In genomic region chr9:8430945-8431344, GRCh38 we compare ENCODE assay signal across 17 cellular contexts.
DNase-seq lines count a peak whose midpoint lies in the region; ATAC-seq and TF ChIP-seq lines count a peak whose summit lies in the region.
"Had no signal": no experiment of that assay in that cellular context is flagged by ENCODE, and none has a peak within 500 bp of the region (broad histone marks: within the 10 kb centered on the region; RNA-seq: fewer than 3 reads in every experiment).

No MANE protein-coding gene starts in this region.

- no peak for DNase-seq in activated CD8-positive, alpha-beta memory T cell treated with anti-CD3 and anti-CD28 coated beads, Interleukin-2, amount 10 ng/mL, durations not matched to agents 7 days and 5 days
- DNase-seq in activated CD8-positive, alpha-beta memory T cell treated with anti-CD3 and anti-CD28 coated beads for 24 hours = no peak
- DNase-seq in Caco-2 (no peak), NCI-H2227 treated with DMSO at 0.1 percent for 48 hours (lab: John Stamatoyannopoulos, UW) (peak; percentile 40), NOMO-1 treated with DMSO at 0.1 percent for 48 hours (lab: John Stamatoyannopoulos, UW; ENCODE audit: unreplicated experiment) (no peak), mammary epithelial cell (no peak)
- DNase-seq in stimulated activated effector memory CD8-positive, alpha-beta T cell treated with anti-CD3 and anti-CD28 coated beads, Interleukin-12 subunit alpha, Interleukin-12 subunit beta, amount 100 ng/mL, for 72 hours (ENCODE audit: low spot score in 2 of 2) = no peak
- DNase-seq: DND-41; NCI-H1092 treated with DMSO at 0.1 percent for 48 hours; NCI-H146; NCI-H2029 treated with DMSO at 0.1 percent for 48 hours; NCI-H2171; NCI-H748 treated with DMSO at 0.1 percent for 48 hours; NK-92 treated with Interleukin-12 subunit alpha and Interleukin-12 subunit beta, amount 100 ng/mL, for 24 hours had no signal

- H3K36me3 ChIP-seq in Caco-2 (ENCODE audit: control insufficient read depth, insufficient read depth, low read length) = no peaks in the 10 kb centered on the region
- H3K36me3 ChIP-seq in mammary epithelial cell (ENCODE audit: insufficient read depth, low read length) = no peaks in the 10 kb centered on the region
- H3K36me3 ChIP-seq: BLaER1 treated with 17β-estradiol and CSF1 and Interleukin-3, amounts not matched to agents 10 nM and 100 nM had no signal

- H3K27me3 ChIP-seq in Caco-2 (replicated peaks; ENCODE audit: control insufficient read depth, insufficient read depth, low read length) (no peaks in the 10 kb centered on the region), mammary epithelial cell (ENCODE audit: insufficient read depth, low read length) (no peaks in the 10 kb centered on the region)
- H3K27me3 ChIP-seq: BLaER1 treated with 17β-estradiol and CSF1 and Interleukin-3, amounts not matched to agents 10 nM and 100 nM had no signal

- peak; percentile 42 for ATAC-seq in activated CD8-positive, alpha-beta memory T cell treated with anti-CD3 and anti-CD28 coated beads, Interleukin-2, amount 10 ng/mL, durations not matched to agents 7 days and 5 days
- ATAC-seq in stimulated activated effector memory CD8-positive, alpha-beta T cell treated with anti-CD3 and anti-CD28 coated beads, Interleukin-12 subunit alpha, Interleukin-12 subunit beta, amount 100 ng/mL, for 72 hours = peak; percentile 84
- ATAC-seq: K562, Right ventricle myocardium inferior had no signal

- no peaks in the 10 kb centered on the region for H3K9me3 Mint-ChIP-seq in activated CD8-positive, alpha-beta memory T cell treated with anti-CD3 and anti-CD28 coated beads, Interleukin-2, amount 10 ng/mL, durations not matched to agents 7 days and 5 days (ENCODE audit: low read depth)
- H3K9me3 Mint-ChIP-seq in Caco-2 (ENCODE audit: unreplicated experiment) = no peaks in the 10 kb centered on the region
- H3K9me3 Mint-ChIP-seq in stimulated activated effector memory CD8-positive, alpha-beta T cell treated with anti-CD3 and anti-CD28 coated beads, Interleukin-12 subunit alpha, Interleukin-12 subunit beta, amount 100 ng/mL, for 72 hours = no peaks in the 10 kb centered on the region

- CTCF ChIA-PET in activated CD8-positive, alpha-beta memory T cell treated with anti-CD3 and anti-CD28 coated beads, Interleukin-2, amount 10 ng/mL, durations not matched to agents 7 days and 5 days (lab: Charles Lee) = no interaction called here
- CTCF ChIA-PET in Caco-2 (lab: Charles Lee) (no interaction called here), mammary epithelial cell (lab: Charles Lee; ENCODE audit: low non-redundant PET) (no interaction called here)

- H3K9ac ChIP-seq in mammary epithelial cell (ENCODE audit: insufficient read depth, low read length) = no peak overlapping the region
- H3K9ac ChIP-seq: BLaER1 treated with 17β-estradiol and CSF1 and Interleukin-3, amounts not matched to agents 10 nM and 100 nM had no signal

- no peaks in the 10 kb centered on the region for H3K79me2 ChIP-seq in mammary epithelial cell (ENCODE audit: insufficient read depth, low read length)

- dilution Hi-C loops in mammary epithelial cell (cut with HindIII; ENCODE audit: low sequenced_read_pairs) = no loop called here

- H3K9me3 ChIP-seq in Caco-2 = no peaks in the 10 kb centered on the region
- H3K9me3 ChIP-seq in mammary epithelial cell (replicated peaks; ENCODE audit: insufficient read depth, low read length) = peaks cover 12% of the 10 kb centered on the region
- H3K9me3 ChIP-seq: BLaER1 treated with 17β-estradiol and CSF1 and Interleukin-3, amounts not matched to agents 10 nM and 100 nM had no signal

- no peak overlapping the region for H3K4me3 ChIP-seq in Caco-2 (ENCODE audit: low read depth, low read length)
- H3K4me3 ChIP-seq in mammary epithelial cell (replicated peaks in 1 of 3; ENCODE audit: insufficient read depth in 1 of 3, low read depth in 2 of 3, low read length in 3 of 3) = no peak overlapping the region
- H3K4me3 ChIP-seq: BLaER1 treated with 17β-estradiol and CSF1 and Interleukin-3, amounts not matched to agents 10 nM and 100 nM; K562 had no signal

- 75% methylated on average over 5 of the region's 5 CpGs for WGBS in mammary epithelial cell (ENCODE audit: low coverage, missing lambda C conversion rate)

- intact Hi-C loops in Caco-2 (cut with micrococcal nuclease; ENCODE audit: unreplicated experiment) = no loop called here
- intact Hi-C loops in mammary epithelial cell (cut with micrococcal nuclease) = no loop called here

- no peaks in the 10 kb centered on the region for H4K20me1 ChIP-seq in mammary epithelial cell (ENCODE audit: insufficient read depth, low read length)
- H4K20me1 ChIP-seq: BLaER1 treated with 17β-estradiol and CSF1 and Interleukin-3, amounts not matched to agents 10 nM and 100 nM had no signal

- POLR2A ChIA-PET in Caco-2 (lab: Charles Lee) = no interaction called here

- no peak overlapping the region for H3K27ac ChIP-seq in mammary epithelial cell (ENCODE audit: insufficient read depth, low read depth, low read length)
- H3K27ac ChIP-seq: BLaER1 treated with 17β-estradiol and CSF1 and Interleukin-3, amounts not matched to agents 10 nM and 100 nM had no signal

- H3K27me3 Mint-ChIP-seq in activated CD8-positive, alpha-beta memory T cell treated with anti-CD3 and anti-CD28 coated beads, Interleukin-2, amount 10 ng/mL, durations not matched to agents 7 days and 5 days = no peaks in the 10 kb centered on the region
- H3K27me3 Mint-ChIP-seq in Caco-2 (ENCODE audit: insufficient read depth, unreplicated experiment) = no peaks in the 10 kb centered on the region

- H3K4me2 ChIP-seq in mammary epithelial cell (ENCODE audit: insufficient read depth, low read depth, low read length) = no peak overlapping the region
- H3K4me2 ChIP-seq: BLaER1 treated with 17β-estradiol and CSF1 and Interleukin-3, amounts not matched to agents 10 nM and 100 nM had no signal

- H3K4me1 ChIP-seq in Caco-2 (no peaks in the 10 kb centered on the region), mammary epithelial cell (ENCODE audit: insufficient read depth, low read length) (no peaks in the 10 kb centered on the region)

- H3K36me3 Mint-ChIP-seq in activated CD8-positive, alpha-beta memory T cell treated with anti-CD3 and anti-CD28 coated beads, Interleukin-2, amount 10 ng/mL, durations not matched to agents 7 days and 5 days = peaks cover 1% of the 10 kb centered on the region
- peaks cover 9% of the 10 kb centered on the region for H3K36me3 Mint-ChIP-seq in Caco-2 (ENCODE audit: insufficient read depth, unreplicated experiment)
- H3K36me3 Mint-ChIP-seq in stimulated activated effector memory CD8-positive, alpha-beta T cell treated with anti-CD3 and anti-CD28 coated beads, Interleukin-12 subunit alpha, Interleukin-12 subunit beta, amount 100 ng/mL, for 72 hours = no peaks in the 10 kb centered on the region

- no TSS peak for BruUV-seq in Caco-2 (replicated peaks; lab: Mats Ljungman, UMichigan)
- no TSS peak for BruUV-seq in mammary epithelial cell (replicated peaks; lab: Mats Ljungman, UMichigan)

- H2AFZ ChIP-seq in mammary epithelial cell (ENCODE audit: low read depth, low read length) = no peak overlapping the region

- TF ChIP-seq CTCF in Caco-2 (IDR thresholded peaks at IDR 0.05; ENCODE audit: insufficient read depth in 1 of 2, low read depth in 1 of 2, low read length in 1 of 2, severe bottlenecking in 1 of 2, unreplicated experiment in 1 of 2) (no peak), mammary epithelial cell (conservative IDR thresholded peaks at IDR 0.05 in 1 of 2, IDR thresholded peaks at IDR 0.05 in 1 of 2; ENCODE audit: extremely low read depth in 1 of 2, insufficient read depth in 1 of 2, low read depth in 1 of 2, low read length in 2 of 2) (no peak)

- peaks cover 35% of the 10 kb centered on the region for H3K4me1 Mint-ChIP-seq in activated CD8-positive, alpha-beta memory T cell treated with anti-CD3 and anti-CD28 coated beads, Interleukin-2, amount 10 ng/mL, durations not matched to agents 7 days and 5 days
- peaks cover 8% of the 10 kb centered on the region for H3K4me1 Mint-ChIP-seq in Caco-2 (ENCODE audit: low read depth, unreplicated experiment)
- H3K4me1 Mint-ChIP-seq in stimulated activated effector memory CD8-positive, alpha-beta T cell treated with anti-CD3 and anti-CD28 coated beads, Interleukin-12 subunit alpha, Interleukin-12 subunit beta, amount 100 ng/mL, for 72 hours = peaks cover 31% of the 10 kb centered on the region

- in situ Hi-C loops in mammary epithelial cell (cut with MboI; ENCODE audit: low sequenced_read_pairs in 2 of 2) = no loop called here

- peak overlapping the region; percentile 69 for H3K27ac Mint-ChIP-seq in activated CD8-positive, alpha-beta memory T cell treated with anti-CD3 and anti-CD28 coated beads, Interleukin-2, amount 10 ng/mL, durations not matched to agents 7 days and 5 days
- H3K27ac Mint-ChIP-seq in Caco-2 (ENCODE audit: unreplicated experiment) = peak overlapping the region; percentile 13
- peak overlapping the region; percentile 78 for H3K27ac Mint-ChIP-seq in stimulated activated effector memory CD8-positive, alpha-beta T cell treated with anti-CD3 and anti-CD28 coated beads, Interleukin-12 subunit alpha, Interleukin-12 subunit beta, amount 100 ng/mL, for 72 hours

- H3K4me3 Mint-ChIP-seq in activated CD8-positive, alpha-beta memory T cell treated with anti-CD3 and anti-CD28 coated beads, Interleukin-2, amount 10 ng/mL, durations not matched to agents 7 days and 5 days = peak overlapping the region; percentile 2
- H3K4me3 Mint-ChIP-seq in Caco-2 (ENCODE audit: unreplicated experiment) = no peak overlapping the region
- H3K4me3 Mint-ChIP-seq in stimulated activated effector memory CD8-positive, alpha-beta T cell treated with anti-CD3 and anti-CD28 coated beads, Interleukin-12 subunit alpha, Interleukin-12 subunit beta, amount 100 ng/mL, for 72 hours = peak overlapping the region; percentile 36

Comparison
In these comparisons a context has a peak if more than half of its experiments do, and no peak if none do; other contexts are left out.
1. H3K27ac Mint-ChIP-seq: peak in every context shown above with its lines; median percentile 78 in stimulated activated effector memory CD8-positive, alpha-beta T cell treated with anti-CD3 and anti-CD28 coated beads, Interleukin-12 subunit alpha, Interleukin-12 subunit beta, amount 100 ng/mL, for 72 hours; 69 in activated CD8-positive, alpha-beta memory T cell treated with anti-CD3 and anti-CD28 coated beads, Interleukin-2, amount 10 ng/mL, durations not matched to agents 7 days and 5 days; 13 in Caco-2.